Comparison of ENCODE assay signal across 8 cellular contexts in genomic region chr17:82274134-82275020, GRCh38. TPM values are rescaled to one million over a fixed set of nuclear protein-coding genes. Genes with fewer than 3 reads are reported as not detected.
DNase-seq lines count a peak whose midpoint lies in the region; ATAC-seq and TF ChIP-seq lines count a peak whose summit lies in the region.

No MANE protein-coding gene starts in this region.

- ATAC-seq in GM18907 (IDR thresholded peaks at IDR 0.05; ENCODE audit: unreplicated experiment) = no peak
- ATAC-seq in HG03565 (IDR thresholded peaks at IDR 0.05; ENCODE audit: unreplicated experiment) = no peak

- H3K27ac ChIP-seq in Karpas-422 (ENCODE audit: low read length) = no peak overlapping the region
- no peak overlapping the region for H3K27ac ChIP-seq in ectodermal cell (ENCODE audit: insufficient read depth, low read depth, low read length, poor library complexity, severe bottlenecking)

- H3K9me3 Mint-ChIP-seq in nephron = no peaks in the 10 kb centered on the region

- H3K9ac ChIP-seq in Karpas-422 (ENCODE audit: low read length) = peak overlapping the region; percentile 99

- peak overlapping the region; percentile 90 to 95 (median 93) for H3K4me3 Mint-ChIP-seq in nephron

- peaks cover 32% of the 10 kb centered on the region for H4K20me1 ChIP-seq in Karpas-422 (ENCODE audit: insufficient read depth, low read depth, low read length)

- H3K4me3 ChIP-seq in AG10803 (ENCODE audit: low read length) = peak overlapping the region; percentile 74
- peak overlapping the region; percentile 77; the same call in 1 of the 2 replicates for H3K4me3 ChIP-seq in Karpas-422 (ENCODE audit: low read length)
- peak overlapping the region; percentile 91 for H3K4me3 ChIP-seq in ectodermal cell (ENCODE audit: insufficient read depth, low read depth, low read length)

- H3K36me3 ChIP-seq in Karpas-422 (ENCODE audit: insufficient read depth, low read length) (peaks cover 15% of the 10 kb centered on the region; the same call in 1 of the 2 replicates), ectodermal cell (ENCODE audit: control insufficient read depth, insufficient read depth, low read length) (peaks cover 7% of the 10 kb centered on the region)

- peaks cover 11% of the 10 kb centered on the region for H3K27me3 Mint-ChIP-seq in nephron (ENCODE audit: low read depth)

- H3K9me3 ChIP-seq in Karpas-422 (ENCODE audit: low read length) (no peaks in the 10 kb centered on the region), ectodermal cell (ENCODE audit: control insufficient read depth, low read length) (no peaks in the 10 kb centered on the region)

- no peak overlapping the region for H2AFZ ChIP-seq in Karpas-422 (ENCODE audit: low read length)

- H3K27ac Mint-ChIP-seq in nephron = peak overlapping the region; percentile 73 to 97 (median 75)

- 89 to 90% methylated on average over 27 of the region's 27 CpGs for WGBS in ectodermal cell, 2 experiments

- peaks cover 17% of the 10 kb centered on the region for H3K4me1 ChIP-seq in Karpas-422 (ENCODE audit: low read length)
- H3K4me1 ChIP-seq in ectodermal cell (ENCODE audit: control insufficient read depth, insufficient read depth, low read length) = peaks cover 9% of the 10 kb centered on the region

- H3K36me3 Mint-ChIP-seq in nephron (ENCODE audit: low read depth) = peaks cover 29% of the 10 kb centered on the region

- peaks cover 38% of the 10 kb centered on the region for H3K79me2 ChIP-seq in Karpas-422 (ENCODE audit: low read length)

- H3K4me1 Mint-ChIP-seq in nephron = peaks cover 36% of the 10 kb centered on the region

- H3K27me3 ChIP-seq in Karpas-422 (ENCODE audit: low read length) (no peaks in the 10 kb centered on the region), ectodermal cell (ENCODE audit: control insufficient read depth, insufficient read depth, low read length, poor library complexity, severe bottlenecking) (peaks cover 8% of the 10 kb centered on the region)

- no peaks in the 10 kb centered on the region for H3K9me2 ChIP-seq in Karpas-422 (replicated peaks; ENCODE audit: insufficient read depth, low read length)

- no peak for TF ChIP-seq CTCF in AG10803 (conservative IDR thresholded peaks at IDR 0.05; ENCODE audit: low read length)
- TF ChIP-seq CTCF in nephron (IDR thresholded peaks at IDR 0.05; ENCODE audit: unreplicated experiment in 3 of 3) = no peak

- H3K4me2 ChIP-seq in Karpas-422 (ENCODE audit: low read depth, low read length, poor library complexity, severe bottlenecking) = peak overlapping the region; percentile 76

- DNase-seq in AG10803 (ENCODE audit: low read depth) (no peak), Karpas-422 (no peak), hepatic stellate cell (ENCODE audit: low spot score) (no peak), NCI-H524 treated with DMSO at 0.1 percent for 48 hours (lab: John Stamatoyannopoulos, UW) (no peak)

RNA-seq across cellular contexts. Expression of gene CSNK1D, which starts 0.9 kb away (rescaled TPM):
- 27.1 and 30.6 TPM in 2 replicates for total RNA-seq in Karpas-422 (2014; rRNA removed; shearing (Covaris generic); ENCODE audit: low replicate concordance)
- polyA plus RNA-seq in ectodermal cell (2013, experiment 1 of 4) = 133 TPM
- polyA plus RNA-seq in ectodermal cell (2013, experiment 2 of 4) = 144 TPM
- 87.0 TPM for polyA plus RNA-seq in ectodermal cell (2013, experiment 3 of 4)
- 106 TPM for polyA plus RNA-seq in ectodermal cell (2013, experiment 4 of 4)

RNA-seq across cellular contexts. Expression of gene CD7, which starts 43.0 kb away (rescaled TPM):
- total RNA-seq in Karpas-422 (2014; rRNA removed; shearing (Covaris generic); ENCODE audit: low replicate concordance) = not detected in 2 replicates
- polyA plus RNA-seq in ectodermal cell (2013, experiment 1 of 4) = 0.31 TPM
- 0.57 TPM for polyA plus RNA-seq in ectodermal cell (2013, experiment 2 of 4)
- polyA plus RNA-seq in ectodermal cell (2013, experiment 3 of 4) = 0.75 TPM
- 0.69 TPM for polyA plus RNA-seq in ectodermal cell (2013, experiment 4 of 4)

RNA-seq across cellular contexts. Expression of gene SLC16A3, which starts 45.5 kb away (rescaled TPM):
- total RNA-seq in Karpas-422 (2014; rRNA removed; shearing (Covaris generic); ENCODE audit: low replicate concordance) = 0.67 and 6.0 TPM in 2 replicates
- 5.1 TPM for polyA plus RNA-seq in ectodermal cell (2013, experiment 1 of 4)
- polyA plus RNA-seq in ectodermal cell (2013, experiment 2 of 4) = 2.7 TPM
- 10.1 TPM for polyA plus RNA-seq in ectodermal cell (2013, experiment 3 of 4)
- polyA plus RNA-seq in ectodermal cell (2013, experiment 4 of 4) = 4.6 TPM

RNA-seq across cellular contexts. Expression of gene SECTM1, which starts 59.2 kb away (rescaled TPM):
- total RNA-seq in Karpas-422 (2014; rRNA removed; shearing (Covaris generic); ENCODE audit: low replicate concordance) = 0.72 TPM in 1 of 2 replicates, not detected in the other
- polyA plus RNA-seq in ectodermal cell (2013, experiment 1 of 4) = 0.69 TPM
- 0.37 TPM for polyA plus RNA-seq in ectodermal cell (2013, experiment 2 of 4)
- polyA plus RNA-seq in ectodermal cell (2013, experiment 3 of 4) = 0.59 TPM
- 0.36 TPM for polyA plus RNA-seq in ectodermal cell (2013, experiment 4 of 4)
